ENCODE assay signal across 8 cellular contexts in genomic region chrX:153971632-153972367, GRCh38. TPM values are rescaled to one million over a fixed set of nuclear protein-coding genes. Genes with fewer than 3 reads are reported as not detected.
DNase-seq lines count a peak whose midpoint lies in the region; ATAC-seq and TF ChIP-seq lines count a peak whose summit lies in the region.

Gene HCFC1 (minus strand): TSS chrX:153971818. CDS start chrX:153970840, 978 bp downstream.

- no peaks in the 10 kb centered on the region for H3K27me3 ChIP-seq in AG04450 (ENCODE audit: control insufficient read depth, insufficient read depth, low read length)

- peak within 1 kb of the TSS; percentile 98 for H3K27ac ChIP-seq in AG04450 (ENCODE audit: low read depth, low read length)

- no peaks in the 10 kb centered on the region for H3K9me3 Mint-ChIP-seq in chondrocyte (ENCODE audit: low read depth)

- ATAC-seq in GM18909 (IDR thresholded peaks at IDR 0.05; ENCODE audit: poor library complexity, unreplicated experiment) (peak; percentile 50), HG03175 (IDR thresholded peaks at IDR 0.05; ENCODE audit: unreplicated experiment) (peak; percentile 46)

- DNase-seq in AG04450 (ENCODE audit: low read depth, low spot score) = peak; percentile 70
- DNase-seq in NCI-H345 (lab: John Stamatoyannopoulos, UW) = peak; percentile 92
- DNase-seq in activated CD4-positive, alpha-beta T cell treated with anti-CD3 and anti-CD28 coated beads for 1 hour = peak; percentile 85
- DNase-seq in chondrocyte (ENCODE audit: low spot score) = peak; percentile 98
- peak; percentile 92 for DNase-seq in kidney tubule cell (ENCODE audit: low spot score)
- DNase-seq in stimulated activated CD4-positive, alpha-beta T cell treated with anti-CD3 and anti-CD28 coated beads, Interleukin-1b, Interleukin-23, amount 100 ng/mL, for 24 hours (ENCODE audit: low read depth in 4 of 4, low spot score in 1 of 4) = peak; percentile 65 to 82 (median 78)

- no peaks in the 10 kb centered on the region; the same call in 1 of the 2 replicates for H3K9me3 ChIP-seq in AG04450 (ENCODE audit: control insufficient read depth, insufficient read depth, low read length)

- TF ChIP-seq CTCF in AG04450 (IDR thresholded peaks at IDR 0.05; ENCODE audit: low read depth, low read length) (no peak), chondrocyte (IDR thresholded peaks at IDR 0.05) (no peak)

- no peaks in the 10 kb centered on the region for H3K27me3 Mint-ChIP-seq in chondrocyte (ENCODE audit: low read depth)

- CTCF ChIA-PET in AG04450 (lab: Charles Lee) = interaction anchor here (0.9 to 1.6 kb wide), 2 partner anchors 25 to 41 kb away, joined by 3 to 7 read pairs; no protein-coding TSS in a partner anchor

- H3K36me3 Mint-ChIP-seq in chondrocyte (ENCODE audit: low read depth) = no peaks in the 10 kb centered on the region

- H3K4me3 Mint-ChIP-seq in chondrocyte (ENCODE audit: unreplicated experiment) = peak within 1 kb of the TSS; percentile 100

- peak within 1 kb of the TSS; percentile 100 for H3K27ac Mint-ChIP-seq in chondrocyte (ENCODE audit: unreplicated experiment)

- H3K4me1 Mint-ChIP-seq in chondrocyte (ENCODE audit: low read depth) = peaks cover 51% of the 10 kb centered on the region

- POLR2A ChIA-PET in AG04450 (lab: Yijun Ruan, JAX) = interaction anchor here (0.6 kb wide), 2 partner anchors 8 to 29 kb away, joined by 3 to 7 read pairs; no protein-coding TSS in a partner anchor

- peak within 1 kb of the TSS; percentile 83 for H3K4me3 ChIP-seq in AG04450 (ENCODE audit: low read depth, low read length)

RNA-seq across cellular contexts. Expression of gene HCFC1, which starts in this region (rescaled TPM):
- 2.7 and 5.8 TPM in 2 replicates for polyA plus RNA-seq in AG04450 (2011; rRNA removed)
- polyA minus RNA-seq in AG04450 (2011; rRNA and poly(A)+ RNA removed) = 17.9 and 26.6 TPM in 2 replicates
- total RNA-seq in chondrocyte = 60.1 to 89.9 TPM (median 67.2 TPM) in 3 replicates

Comparison
In these comparisons a context has a peak if more than half of its experiments do, and no peak if none do; other contexts are left out.
1. Peak in every context shown above with its lines: DNase-seq, ATAC-seq, H3K4me3 ChIP-seq and H3K27ac ChIP-seq.